ENCODE assay signal across 1 cellular context in genomic region chr10:133259603-133259992, GRCh38.
TF ChIP-seq lines count a peak whose summit lies in the region.

No MANE protein-coding gene starts in this region.

TF ChIP-seq in HCT116, 20 proteins besides CTCF, POLR2A, EP300 and RAD21:
- TF ChIP-seq EGR1 (IDR thresholded peaks at IDR 0.05; ENCODE audit: low read depth) = no peak
- no peak for TF ChIP-seq YY1 (IDR thresholded peaks at IDR 0.05; ENCODE audit: extremely low read depth, insufficient replicate concordance, low read depth, low read length)
- TF ChIP-seq ZBTB33 (IDR thresholded peaks at IDR 0.05; ENCODE audit: extremely low read depth, insufficient replicate concordance, low read length) = no peak
- TF ChIP-seq FOSL1 (IDR thresholded peaks at IDR 0.05; ENCODE audit: low read depth) = no peak
- no peak for TF ChIP-seq SP1 (IDR thresholded peaks at IDR 0.05; ENCODE audit: low read depth)
- no peak for TF ChIP-seq ZFX (IDR thresholded peaks at IDR 0.05)
- TF ChIP-seq POLR2AphosphoS5 (IDR thresholded peaks at IDR 0.05; ENCODE audit: low read depth, low read length) = no peak
- TF ChIP-seq EZH2 (IDR thresholded peaks at IDR 0.05) = no peak
- TF ChIP-seq TCF7L2 (IDR thresholded peaks at IDR 0.05; ENCODE audit: borderline replicate concordance, extremely low read depth, insufficient read depth, insufficient read length) = no peak
- TF ChIP-seq SIN3A (IDR thresholded peaks at IDR 0.05; ENCODE audit: low read depth) = no peak
